In the genomic region with DNA sequence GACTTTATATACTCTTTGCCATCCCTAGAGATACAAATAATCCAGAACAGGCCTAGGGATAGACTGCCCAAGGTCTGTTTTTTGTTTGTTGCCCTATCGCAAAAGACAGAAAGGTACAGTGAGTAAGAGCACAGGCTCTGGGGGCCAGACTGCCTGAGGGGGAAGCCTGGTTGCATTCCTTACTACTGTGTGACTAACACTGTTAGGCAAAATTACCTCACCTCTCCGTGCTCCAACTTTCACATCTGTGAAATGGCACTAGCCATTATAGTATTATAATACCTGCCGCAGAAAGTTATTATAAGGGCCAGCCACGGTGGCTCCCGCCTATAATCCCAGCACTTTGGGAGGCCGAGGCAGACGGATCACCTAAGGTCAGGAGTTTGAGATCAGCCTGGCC, we compare ENCODE assay signal across 16 cellular contexts. TPM values are rescaled to one million over a fixed set of nuclear protein-coding genes. Genes with fewer than 3 reads are reported as not detected.
DNase-seq lines count a peak whose midpoint lies in the region; FAIRE-seq and TF ChIP-seq lines count a peak whose summit lies in the region.
"Had no signal": no experiment of that assay in that cellular context is flagged by ENCODE, and none has a peak within 500 bp of the region (broad histone marks: within the 10 kb centered on the region; RNA-seq: fewer than 3 reads in every experiment).

No MANE protein-coding gene starts in this region.

- peaks cover 23% of the 10 kb centered on the region for H3K4me1 ChIP-seq in adipocyte (ENCODE audit: control insufficient read depth, insufficient read depth, low read length)

- in situ Hi-C loops in Caki2 (cut with HindIII; ENCODE audit: low pct_unique_long_range_greater_than_20kb, low sequenced_read_pairs), result no loop called here

- no peaks in the 10 kb centered on the region for H3K9me3 ChIP-seq in adipocyte (ENCODE audit: control insufficient read depth, low read length)
- H3K9me3 ChIP-seq: left ventricle myocardium inferior had no signal

- H3K4me3 Mint-ChIP-seq in progenitor cell of endocrine pancreas (ENCODE audit: low read depth), result no peak overlapping the region
- H3K4me3 Mint-ChIP-seq: CD4-positive, alpha-beta memory T cell; natural killer cell had no signal

- H3K4me3 ChIP-seq in adipocyte (ENCODE audit: low read length), result no peak overlapping the region
- H3K4me3 ChIP-seq: left ventricle myocardium inferior had no signal

- no peaks in the 10 kb centered on the region for H3K27me3 Mint-ChIP-seq in progenitor cell of endocrine pancreas
- H3K27me3 Mint-ChIP-seq: CD4-positive, alpha-beta memory T cell had no signal

- no peak for TF ChIP-seq CTCF in progenitor cell of endocrine pancreas (IDR thresholded peaks at IDR 0.05; ENCODE audit: unreplicated experiment)

- no peak for FAIRE-seq in HTR-8/SVneo (lab: Jason Lieb, UNC)

- H3K27me3 ChIP-seq in adipocyte (replicated peaks; ENCODE audit: control insufficient read depth, insufficient read depth, low read length), result no peaks in the 10 kb centered on the region

- H3K9me3 Mint-ChIP-seq in progenitor cell of endocrine pancreas (ENCODE audit: low read depth), result no peaks in the 10 kb centered on the region
- H3K9me3 Mint-ChIP-seq: CD4-positive, alpha-beta memory T cell; natural killer cell had no signal

- no peaks in the 10 kb centered on the region for H3K36me3 ChIP-seq in adipocyte (ENCODE audit: control insufficient read depth, insufficient read depth, low read length, severe bottlenecking)
- H3K36me3 ChIP-seq: left ventricle myocardium inferior, WERI-Rb-1 had no signal

- peaks cover 4% of the 10 kb centered on the region for H3K4me1 Mint-ChIP-seq in progenitor cell of endocrine pancreas (ENCODE audit: low read depth)

- no peak overlapping the region for H3K9ac ChIP-seq in adipocyte (ENCODE audit: low read length)

- H3K27ac Mint-ChIP-seq in progenitor cell of endocrine pancreas, result no peak overlapping the region
- H3K27ac Mint-ChIP-seq: natural killer cell had no signal

- peak; percentile 16 for DNase-seq in Caki2 (ENCODE audit: low read depth)
- DNase-seq in HPDE6-E6E7 (ENCODE audit: extremely low spot score), result peak; percentile 55
- DNase-seq in adipocyte (ENCODE audit: low read depth), result peak; percentile 16
- peak; percentile 71 for DNase-seq in iris pigment epithelial cell (ENCODE audit: low read depth)
- DNase-seq in HTR-8/SVneo (ENCODE audit: insufficient read length, low spot score), result no peak
- DNase-seq in progenitor cell of endocrine pancreas (ENCODE audit: low spot score, unreplicated experiment), result no peak
- no peak for DNase-seq in NCI-H1105 (lab: John Stamatoyannopoulos, UW)
- no peak for DNase-seq in NOMO-1 (lab: John Stamatoyannopoulos, UW; ENCODE audit: unreplicated experiment in 2 of 2)
- DNase-seq: CD4-positive, alpha-beta memory T cell; GF-D8; Karpas-422; left ventricle myocardium inferior; natural killer cell; NCI-H2081; stimulated activated naive CD4-positive, alpha-beta T cell treated with Interleukin-2 at 50 U/mL for 16 hours; WERI-Rb-1 had no signal

- H3K36me3 Mint-ChIP-seq in progenitor cell of endocrine pancreas (ENCODE audit: insufficient read depth), result no peaks in the 10 kb centered on the region
- H3K36me3 Mint-ChIP-seq: natural killer cell had no signal

RNA-seq across cellular contexts. Expression of a gene that starts 14.5 kb away (rescaled TPM):
- total RNA-seq in Caki2 (2014; rRNA removed; shearing (Covaris generic); ENCODE audit: low replicate concordance), result 29.3 and 32.0 TPM in 2 replicates
- 17.5 and 19.4 TPM in 2 replicates for total RNA-seq in progenitor cell of endocrine pancreas

Comparison
In these comparisons a context has a peak if more than half of its experiments do, and no peak if none do; other contexts are left out.
1. DNase-seq: peak in Caki2 (single experiment), HPDE6-E6E7 (single experiment), adipocyte (single experiment) and iris pigment epithelial cell (single experiment); none in HTR-8/SVneo (single experiment), progenitor cell of endocrine pancreas (single experiment), NCI-H1105 (single experiment) and NOMO-1 (0 of 2).